Comparison of ENCODE assay signal across 25 cellular contexts in genomic region chr10:125859128-125859817, GRCh38. TPM values are rescaled to one million over a fixed set of nuclear protein-coding genes. Genes with fewer than 3 reads are reported as not detected.
DNase-seq lines count a peak whose midpoint lies in the region; FAIRE-seq lines count a peak whose summit lies in the region.
"Had no signal": no experiment of that assay in that cellular context is flagged by ENCODE, and none has a peak within 500 bp of the region (broad histone marks: within the 10 kb centered on the region; RNA-seq: fewer than 3 reads in every experiment).

No MANE protein-coding gene starts in this region.

- FAIRE-seq in islet of Langerhans (lab: Jason Lieb, UNC): peak; percentile 92
- FAIRE-seq: frontal cortex, keratinocyte, RCC 7860 had no signal

- H3K36me3 Mint-ChIP-seq in activated naive CD4-positive, alpha-beta T cell treated with anti-CD3 and anti-CD28 coated beads for 36 hours (ENCODE audit: low read depth): no peaks in the 10 kb centered on the region
- H3K36me3 Mint-ChIP-seq: CD4-positive, alpha-beta memory T cell had no signal

- H3K9me3 Mint-ChIP-seq in activated naive CD4-positive, alpha-beta T cell treated with anti-CD3 and anti-CD28 coated beads for 36 hours: no peaks in the 10 kb centered on the region
- H3K9me3 Mint-ChIP-seq: activated CD8-positive, alpha-beta T cell treated with anti-CD3 and anti-CD28 coated beads for 36 hours; activated naive CD4-positive, alpha-beta T cell treated with anti-CD3 and anti-CD28 coated beads, Interleukin-2, amount 10 ng/mL, durations not matched to agents 7 days and 5 days; CD4-positive, alpha-beta memory T cell; T-helper 2 cell treated with Interferon-gamma antibody and Interleukin-4, amounts not matched to agents 5 μg/mL and 100 μg/mL, for 36 hours had no signal

- intact Hi-C loops in cardiac septum (cut with DNase I): no loop called here
- intact Hi-C loops in activated naive CD4-positive, alpha-beta T cell treated with anti-CD3 and anti-CD28 coated beads for 36 hours (cut with micrococcal nuclease): no loop called here

- H3K4me1 Mint-ChIP-seq in activated naive CD4-positive, alpha-beta T cell treated with anti-CD3 and anti-CD28 coated beads for 36 hours (ENCODE audit: low read depth): no peaks in the 10 kb centered on the region
- H3K4me1 Mint-ChIP-seq: activated naive CD4-positive, alpha-beta T cell treated with anti-CD3 and anti-CD28 coated beads, Interleukin-2, amount 10 ng/mL, durations not matched to agents 7 days and 5 days had no signal

- H3K4me3 Mint-ChIP-seq in activated naive CD4-positive, alpha-beta T cell treated with anti-CD3 and anti-CD28 coated beads for 36 hours: no peak overlapping the region
- H3K4me3 Mint-ChIP-seq: activated CD8-positive, alpha-beta T cell treated with anti-CD3 and anti-CD28 coated beads for 36 hours; activated naive CD4-positive, alpha-beta T cell treated with anti-CD3 and anti-CD28 coated beads, Interleukin-2, amount 10 ng/mL, durations not matched to agents 7 days and 5 days; CD4-positive, alpha-beta memory T cell; T-helper 2 cell treated with Interferon-gamma antibody and Interleukin-4, amounts not matched to agents 5 μg/mL and 100 μg/mL, for 36 hours had no signal

- CTCF ChIA-PET in activated naive CD4-positive, alpha-beta T cell treated with anti-CD3 and anti-CD28 coated beads for 36 hours (lab: Charles Lee): interaction anchor here (1.1 kb wide), 1 partner anchor 227 kb away, joined by 3 read pairs; no protein-coding TSS in a partner anchor

- H3K27ac Mint-ChIP-seq in activated naive CD4-positive, alpha-beta T cell treated with anti-CD3 and anti-CD28 coated beads for 36 hours: no peak overlapping the region
- H3K27ac Mint-ChIP-seq: activated CD8-positive, alpha-beta T cell treated with anti-CD3 and anti-CD28 coated beads for 36 hours; activated naive CD4-positive, alpha-beta T cell treated with anti-CD3 and anti-CD28 coated beads, Interleukin-2, amount 10 ng/mL, durations not matched to agents 7 days and 5 days; T-helper 2 cell treated with Interferon-gamma antibody and Interleukin-4, amounts not matched to agents 5 μg/mL and 100 μg/mL, for 36 hours had no signal

- no peaks in the 10 kb centered on the region for H3K27me3 Mint-ChIP-seq in activated naive CD4-positive, alpha-beta T cell treated with anti-CD3 and anti-CD28 coated beads for 36 hours (ENCODE audit: low read depth)
- H3K27me3 Mint-ChIP-seq: activated CD8-positive, alpha-beta T cell treated with anti-CD3 and anti-CD28 coated beads for 36 hours; activated naive CD4-positive, alpha-beta T cell treated with anti-CD3 and anti-CD28 coated beads, Interleukin-2, amount 10 ng/mL, durations not matched to agents 7 days and 5 days; CD4-positive, alpha-beta memory T cell had no signal

- DNase-seq in DMS53 (lab: John Stamatoyannopoulos, UW) (peak; percentile 87), NCI-H1436 (lab: John Stamatoyannopoulos, UW) (peak; percentile 13), NCI-H748 (lab: John Stamatoyannopoulos, UW; ENCODE audit: unreplicated experiment) (peak; percentile 86), cardiac septum (ENCODE audit: low spot score) (no peak), NCI-H2227 (lab: John Stamatoyannopoulos, UW; ENCODE audit: unreplicated experiment) (no peak), NCI-H524 (lab: John Stamatoyannopoulos, UW) (no peak)
- DNase-seq in activated naive CD4-positive, alpha-beta T cell treated with anti-CD3 and anti-CD28 coated beads for 36 hours: no peak
- DNase-seq: activated CD4-positive, CD25-positive, alpha-beta regulatory T cell; activated CD8-positive, alpha-beta T cell treated with anti-CD3 and anti-CD28 coated beads for 36 hours; activated naive CD4-positive, alpha-beta T cell treated with anti-CD3 and anti-CD28 coated beads, Interleukin-2, amount 10 ng/mL, durations not matched to agents 7 days and 5 days; activated T-cell treated with anti-CD3 and anti-CD28 coated beads, Interleukin-2, amount 50 U/mL, for 1 hour; CD4-positive, alpha-beta memory T cell; DMS79 treated with DMSO at 0.1 percent for 48 hours; effector CD4-positive, alpha-beta T cell; mammary epithelial cell; NCI-H1694; NK-92 treated with Interleukin-12 subunit alpha and Interleukin-12 subunit beta, amount 100 ng/mL, for 24 hours; occipital lobe; retina had no signal

RNA-seq across cellular contexts. Expression of gene DHX32, which starts 21.8 kb away (rescaled TPM):
- 45.1 TPM for total RNA-seq in cardiac septum
- total RNA-seq in activated naive CD4-positive, alpha-beta T cell treated with anti-CD3 and anti-CD28 coated beads for 36 hours: 10 to 100 TPM; 13.4 to 15.7 TPM

RNA-seq across cellular contexts. Expression of gene BCCIP, which starts 35.9 kb away (rescaled TPM):
- 41.8 TPM for total RNA-seq in cardiac septum
- total RNA-seq in activated naive CD4-positive, alpha-beta T cell treated with anti-CD3 and anti-CD28 coated beads for 36 hours: 100 to 1,000 TPM; 103 to 107 TPM

RNA-seq across cellular contexts. Expression of gene UROS, which starts 36.2 kb away (rescaled TPM):
- total RNA-seq in cardiac septum: 69.5 TPM
- total RNA-seq in activated naive CD4-positive, alpha-beta T cell treated with anti-CD3 and anti-CD28 coated beads for 36 hours: 10 to 100 TPM; 30.8 to 32.9 TPM

RNA-seq across cellular contexts. Expression of gene FANK1, which starts 37.1 kb away (rescaled TPM):
- 0.43 TPM for total RNA-seq in cardiac septum
- total RNA-seq in activated naive CD4-positive, alpha-beta T cell treated with anti-CD3 and anti-CD28 coated beads for 36 hours: under 1 TPM; 0.38 to 0.52 TPM
- total RNA-seq: ascending aorta had no signal

Comparison
In these comparisons a context has a peak if more than half of its experiments do, and no peak if none do; other contexts are left out.
1. DNase-seq: peak in DMS53 (single experiment), NCI-H1436 (single experiment) and NCI-H748 (single experiment); none in cardiac septum (single experiment), NCI-H2227 (single experiment), activated naive CD4-positive, alpha-beta T cell treated with anti-CD3 and anti-CD28 coated beads for 36 hours (single experiment) and NCI-H524 (0 of 2).